In genomic region chr5:115328617-115329274, GRCh38 we compare ENCODE assay signal across 7 cellular contexts. TPM values are rescaled to one million over a fixed set of nuclear protein-coding genes. Genes with fewer than 3 reads are reported as not detected.
DNase-seq lines count a peak whose midpoint lies in the region; ATAC-seq and TF ChIP-seq lines count a peak whose summit lies in the region.
"Not testable (repeated sequence)": the region's sequence is repeated elsewhere in the genome, so short reads cannot be mapped to it uniquely, and the experiment has no call there.

No MANE protein-coding gene starts in this region.

- intact Hi-C loops in left colon (cut with DNase I, micrococcal nuclease), result not testable (repeated sequence)

- peaks cover 0 to 28% of the 10 kb centered on the region in 2 donors for H3K27me3 Mint-ChIP-seq in effector memory CD8-positive, alpha-beta T cell

- not testable (repeated sequence) for TF ChIP-seq POLR2A in Peyer's patch (IDR thresholded peaks at IDR 0.05)

- DNase-seq in NCI-H2029 (lab: John Stamatoyannopoulos, UW), result peak; percentile 17
- DNase-seq in Peyer's patch, result peak in 2 of 3 donors; percentile 30 to 51
- DNase-seq in effector memory CD8-positive, alpha-beta T cell, result not testable (repeated sequence)
- peak in 1 of 2 donors; percentile 17 for DNase-seq in left colon

- TF ChIP-seq CTCF in Peyer's patch (IDR thresholded peaks at IDR 0.05), result not testable (repeated sequence)

- not testable (repeated sequence) for H3K4me3 Mint-ChIP-seq in effector memory CD8-positive, alpha-beta T cell

- peak overlapping the region; percentile 42 to 72 for H3K27ac Mint-ChIP-seq in effector memory CD8-positive, alpha-beta T cell

- not testable (repeated sequence) for H3K27ac ChIP-seq in Peyer's patch

- not testable (repeated sequence) for H3K9me3 ChIP-seq in Peyer's patch

- H3K4me1 ChIP-seq in Peyer's patch, result not testable (repeated sequence)

- H3K4me3 ChIP-seq in Peyer's patch, result not testable (repeated sequence)

- H3K9me3 Mint-ChIP-seq in effector memory CD8-positive, alpha-beta T cell, result not testable (repeated sequence)

- H3K36me3 Mint-ChIP-seq in effector memory CD8-positive, alpha-beta T cell (ENCODE audit: insufficient read depth), result not testable (repeated sequence)

- H3K4me1 Mint-ChIP-seq in effector memory CD8-positive, alpha-beta T cell (ENCODE audit: low read depth in 2 of 2), result peaks cover 9 to 12% of the 10 kb centered on the region in 2 donors

- ATAC-seq in GM18498 (IDR thresholded peaks at IDR 0.05; ENCODE audit: unreplicated experiment) (peak; percentile 62), GM21526 (IDR thresholded peaks at IDR 0.05; ENCODE audit: low FRiP score, unreplicated experiment) (peak; percentile 66), HG03378 (IDR thresholded peaks at IDR 0.05; ENCODE audit: unreplicated experiment) (peak; percentile 42), left colon (peak; percentile 76)
- not testable (repeated sequence) for ATAC-seq in effector memory CD8-positive, alpha-beta T cell (replicated peaks)

- not testable (repeated sequence) for H3K36me3 ChIP-seq in Peyer's patch

- not testable (repeated sequence) for H3K27me3 ChIP-seq in Peyer's patch

RNA-seq across cellular contexts. Expression of gene CCDC112, which starts 32.3 kb away (rescaled TPM):
- total RNA-seq in Peyer's patch, result 10 to 100 TPM in 2 of 4 donors, 1 to 10 TPM in 2; 6.8 to 13.2 (median 10.5) TPM
- total RNA-seq in left colon, result 10 to 100 TPM in 1 of 2 donors, 1 to 10 TPM in 1; 8.4 to 10.8 TPM
